In genomic region chr11:2376751-2377451, GRCh38 we compare ENCODE assay signal across 8 cellular contexts. TPM values are rescaled to one million over a fixed set of nuclear protein-coding genes. Genes with fewer than 3 reads are reported as not detected.
A peak's percentile ranks its signal among the peaks of the same experiment; 100 is the strongest.
DNase-seq lines count a peak whose midpoint lies in the region; ATAC-seq and TF ChIP-seq lines count a peak whose summit lies in the region.

Gene CD81 (plus strand): TSS chr11:2377310. CDS start chr11:2377550, 240 bp downstream.

- H3K27me3 Mint-ChIP-seq in activated CD8-positive, alpha-beta memory T cell treated with anti-CD3 and anti-CD28 coated beads, Interleukin-2, amount 10 ng/mL, durations not matched to agents 7 days and 5 days = peaks cover 4% of the 10 kb centered on the region
- peaks cover 2% of the 10 kb centered on the region for H3K27me3 Mint-ChIP-seq in endodermal cell (ENCODE audit: insufficient read depth)

- H3K27ac Mint-ChIP-seq in activated CD8-positive, alpha-beta memory T cell treated with anti-CD3 and anti-CD28 coated beads, Interleukin-2, amount 10 ng/mL, durations not matched to agents 7 days and 5 days = peak within 1 kb of the TSS; percentile 78
- H3K27ac Mint-ChIP-seq in endodermal cell = peak within 1 kb of the TSS; percentile 90

- H3K9me3 Mint-ChIP-seq in activated CD8-positive, alpha-beta memory T cell treated with anti-CD3 and anti-CD28 coated beads, Interleukin-2, amount 10 ng/mL, durations not matched to agents 7 days and 5 days (ENCODE audit: low read depth) = no peaks in the 10 kb centered on the region
- H3K9me3 Mint-ChIP-seq in endodermal cell = no peaks in the 10 kb centered on the region

- ATAC-seq in GM19351 (IDR thresholded peaks at IDR 0.05; ENCODE audit: unreplicated experiment) (peak; percentile 53), HG02588 (IDR thresholded peaks at IDR 0.05; ENCODE audit: unreplicated experiment) (no peak)
- peak; percentile 80 for ATAC-seq in activated CD8-positive, alpha-beta memory T cell treated with anti-CD3 and anti-CD28 coated beads, Interleukin-2, amount 10 ng/mL, durations not matched to agents 7 days and 5 days

- peaks cover 2% of the 10 kb centered on the region for H3K36me3 Mint-ChIP-seq in activated CD8-positive, alpha-beta memory T cell treated with anti-CD3 and anti-CD28 coated beads, Interleukin-2, amount 10 ng/mL, durations not matched to agents 7 days and 5 days
- peaks cover 6% of the 10 kb centered on the region for H3K36me3 Mint-ChIP-seq in endodermal cell (ENCODE audit: low read depth)

- POLR2A ChIA-PET in BJ (lab: Charles Lee) = interaction anchor here (0.5 to 2.0 kb wide), 9 partner anchors 14 to 730 kb away, joined by 3 to 13 read pairs (median 7); no protein-coding TSS in a partner anchor

- H3K9me3 ChIP-seq in endodermal cell (ENCODE audit: control insufficient read depth, low read length) = no peaks in the 10 kb centered on the region
- no peaks in the 10 kb centered on the region for H3K9me3 ChIP-seq in mononuclear cell (ENCODE audit: low read depth, low read length)

- H3K27me3 ChIP-seq in BJ (ENCODE audit: control insufficient read depth, insufficient read depth, low read length) (no peaks in the 10 kb centered on the region), endodermal cell (ENCODE audit: control insufficient read depth, insufficient read depth, low read length, poor library complexity, severe bottlenecking) (no peaks in the 10 kb centered on the region), mononuclear cell (ENCODE audit: insufficient read depth, low read length) (no peaks in the 10 kb centered on the region)

- 8 to 100% methylated on average over 1 to 55 of the region's 65 CpGs for WGBS in endodermal cell (ENCODE audit: insufficient coverage in 1 of 2, insufficient read length in 1 of 2), 2 experiments

- H3K4me1 ChIP-seq in endodermal cell (ENCODE audit: control insufficient read depth, insufficient read depth, low read length) = no peaks in the 10 kb centered on the region
- peaks cover 40% of the 10 kb centered on the region for H3K4me1 ChIP-seq in mononuclear cell (ENCODE audit: insufficient read depth, low read length)

- peak within 1 kb of the TSS; percentile 49 for H3K27ac ChIP-seq in endodermal cell (ENCODE audit: low read depth, low read length)

- H3K36me3 ChIP-seq in BJ (ENCODE audit: control insufficient read depth, insufficient read depth, low read length) = peaks cover 9% of the 10 kb centered on the region
- no peaks in the 10 kb centered on the region for H3K36me3 ChIP-seq in endodermal cell (ENCODE audit: control insufficient read depth, insufficient read depth, low read length)

- peak within 1 kb of the TSS; percentile 88 for H3K9ac ChIP-seq in endodermal cell (ENCODE audit: extremely low read depth, low read length, poor library complexity, severe bottlenecking)

- H3K4me3 Mint-ChIP-seq in activated CD8-positive, alpha-beta memory T cell treated with anti-CD3 and anti-CD28 coated beads, Interleukin-2, amount 10 ng/mL, durations not matched to agents 7 days and 5 days = peak within 1 kb of the TSS; percentile 83
- H3K4me3 Mint-ChIP-seq in endodermal cell = peak within 1 kb of the TSS; percentile 87

- TF ChIP-seq CTCF in BJ (IDR thresholded peaks at IDR 0.05; ENCODE audit: insufficient read depth, low read depth, low read length) (no peak), endodermal cell (conservative IDR thresholded peaks at IDR 0.05) (no peak)

- peaks cover 24% of the 10 kb centered on the region for H3K4me1 Mint-ChIP-seq in activated CD8-positive, alpha-beta memory T cell treated with anti-CD3 and anti-CD28 coated beads, Interleukin-2, amount 10 ng/mL, durations not matched to agents 7 days and 5 days
- H3K4me1 Mint-ChIP-seq in endodermal cell = peaks cover 13% of the 10 kb centered on the region

- H3K4me3 ChIP-seq in BJ (ENCODE audit: low read depth, low read length) = peak within 1 kb of the TSS; percentile 70
- H3K4me3 ChIP-seq in endodermal cell (ENCODE audit: low read length) = peak within 1 kb of the TSS; percentile 96
- H3K4me3 ChIP-seq in mononuclear cell (ENCODE audit: low read length) = peak within 1 kb of the TSS; percentile 52

- CTCF ChIA-PET in BJ (lab: Yijun Ruan, JAX) = interaction anchor here (1.2 to 2.6 kb wide), 2 partner anchors 71 to 101 kb away, joined by 3 to 14 read pairs; no protein-coding TSS in a partner anchor
- CTCF ChIA-PET in activated CD8-positive, alpha-beta memory T cell treated with anti-CD3 and anti-CD28 coated beads, Interleukin-2, amount 10 ng/mL, durations not matched to agents 7 days and 5 days (lab: Charles Lee) = interaction anchor here (1.1 to 3.8 kb wide), 4 partner anchors 11 to 72 kb away, joined by 6 to 36 read pairs (median 13); partner anchors contain the start of gene TSSC4

- DNase-seq in BJ (ENCODE audit: low read depth) = no peak
- DNase-seq in M059J (ENCODE audit: low read depth) = no peak
- no peak for DNase-seq in activated CD8-positive, alpha-beta memory T cell treated with anti-CD3 and anti-CD28 coated beads, Interleukin-2, amount 10 ng/mL, durations not matched to agents 7 days and 5 days
- peak; percentile 88 for DNase-seq in endodermal cell
- peak; percentile 36 to 41 for DNase-seq in stimulated activated CD8-positive, alpha-beta memory T cell treated with anti-CD3 and anti-CD28 coated beads, Interleukin-7, amount 100 ng/mL, for 1 hour (ENCODE audit: low read depth in 2 of 2)

RNA-seq across cellular contexts. Expression of gene CD81, which starts in this region (rescaled TPM):
- polyA plus RNA-seq in BJ (2011; rRNA removed) = 479 and 875 TPM in 2 replicates
- 860 and 873 TPM in 2 replicates for polyA minus RNA-seq in BJ (2011; rRNA and poly(A)+ RNA removed)
- total RNA-seq in M059J (2014; rRNA removed; shearing (Covaris generic)) = 144 and 209 TPM in 2 replicates
- total RNA-seq in activated CD8-positive, alpha-beta memory T cell treated with anti-CD3 and anti-CD28 coated beads, Interleukin-2, amount 10 ng/mL, durations not matched to agents 7 days and 5 days = 100 to 1,000 TPM; 162 to 192 TPM
- total RNA-seq in endodermal cell = 100 to 1,000 TPM; 275 to 331 TPM
- polyA plus RNA-seq in endodermal cell (2013, experiment 1 of 2) = 204 TPM
- 188 TPM for polyA plus RNA-seq in endodermal cell (2013, experiment 2 of 2)
- 77.0 TPM for total RNA-seq in mononuclear cell

Comparison
In these comparisons a context has a peak if more than half of its experiments do, and no peak if none do; other contexts are left out.
1. DNase-seq: peak in endodermal cell (single experiment) and stimulated activated CD8-positive, alpha-beta memory T cell treated with anti-CD3 and anti-CD28 coated beads, Interleukin-7, amount 100 ng/mL, for 1 hour (2 of 2); none in BJ (single experiment), M059J (single experiment) and activated CD8-positive, alpha-beta memory T cell treated with anti-CD3 and anti-CD28 coated beads, Interleukin-2, amount 10 ng/mL, durations not matched to agents 7 days and 5 days (single experiment).
2. Peak in every context shown above with its lines, with median percentiles within 50 percentile points of each other: H3K4me3 ChIP-seq.